Comparison of ENCODE assay signal across 8 cellular contexts in genomic region chr12:11719678-11720099, GRCh38.
A peak's percentile ranks its signal among the peaks of the same experiment; 100 is the strongest.
DNase-seq lines count a peak whose midpoint lies in the region; ATAC-seq and FAIRE-seq lines count a peak whose summit lies in the region.

No MANE protein-coding gene starts in this region.

- FAIRE-seq in urothelium cell line (lab: Jason Lieb, UNC), result no peak

- H3K27ac Mint-ChIP-seq in effector memory CD8-positive, alpha-beta T cell, result peak overlapping the region; percentile 4 to 35

- peaks cover 19 to 28% of the 10 kb centered on the region in 2 donors for H3K4me1 Mint-ChIP-seq in effector memory CD8-positive, alpha-beta T cell (ENCODE audit: low read depth in 2 of 2)

- peaks cover 4% of the 10 kb centered on the region for H3K36me3 Mint-ChIP-seq in effector memory CD8-positive, alpha-beta T cell (ENCODE audit: insufficient read depth)

- peak; percentile 43 for ATAC-seq in effector memory CD8-positive, alpha-beta T cell (replicated peaks)
- no peak for ATAC-seq in GM21529 (IDR thresholded peaks at IDR 0.05; ENCODE audit: unreplicated experiment)
- no peak for ATAC-seq in HG02623 (IDR thresholded peaks at IDR 0.05; ENCODE audit: unreplicated experiment)

- H3K9me3 Mint-ChIP-seq in effector memory CD8-positive, alpha-beta T cell, result no peaks in the 10 kb centered on the region

- peak; percentile 94 for DNase-seq in HCEC 1CT
- DNase-seq in UCSD-AML1 (lab: John Stamatoyannopoulos, UW; ENCODE audit: unreplicated experiment), result peak; percentile 82
- no peak for DNase-seq in effector memory CD8-positive, alpha-beta T cell
- DNase-seq in myocyte (ENCODE audit: low read depth), result peak; percentile 73
- peak; percentile 93 for DNase-seq in urothelium cell line (ENCODE audit: low spot score)
- no peak for DNase-seq in cerebellar cortex (ENCODE audit: low spot score)

- H3K4me3 Mint-ChIP-seq in effector memory CD8-positive, alpha-beta T cell, result no peak overlapping the region

- no peaks in the 10 kb centered on the region for H3K27me3 Mint-ChIP-seq in effector memory CD8-positive, alpha-beta T cell

Comparison
In these comparisons a context has a peak if more than half of its experiments do, and no peak if none do; other contexts are left out.
1. DNase-seq: peak in HCEC 1CT (single experiment), UCSD-AML1 (single experiment), myocyte (single experiment) and urothelium cell line (single experiment); none in effector memory CD8-positive, alpha-beta T cell (0 of 3) and cerebellar cortex (single experiment).